ENCODE assay signal across 21 cellular contexts in genomic region chr7:34727464-34727995, GRCh38.
DNase-seq lines count a peak whose midpoint lies in the region; ATAC-seq, FAIRE-seq and TF ChIP-seq lines count a peak whose summit lies in the region.
"Had no signal": no experiment of that assay in that cellular context is flagged by ENCODE, and none has a peak within 500 bp of the region (broad histone marks: within the 10 kb centered on the region; RNA-seq: fewer than 3 reads in every experiment).

No MANE protein-coding gene starts in this region.

- ATAC-seq in Panc1 (no peak), HG03439 (IDR thresholded peaks at IDR 0.05; ENCODE audit: unreplicated experiment) (no peak)
- ATAC-seq: activated CD8-positive, alpha-beta memory T cell treated with anti-CD3 and anti-CD28 coated beads, Interleukin-2, amount 10 ng/mL, durations not matched to agents 7 days and 5 days; psoas muscle had no signal

- H3K36me3 ChIP-seq in Panc1 (ENCODE audit: control insufficient read depth, insufficient read depth, low read length): no peaks in the 10 kb centered on the region
- H3K36me3 ChIP-seq: adrenal gland, SJSA1, thoracic aorta had no signal

- no peaks in the 10 kb centered on the region for H3K4me1 ChIP-seq in Panc1 (ENCODE audit: control insufficient read depth, insufficient read depth, low read length)
- H3K4me1 ChIP-seq: psoas muscle, SJSA1 had no signal

- POLR2A ChIA-PET in Panc1 (lab: Charles Lee): no interaction called here

- FAIRE-seq in GM19239 (lab: Jason Lieb, UNC): peak; percentile 64
- FAIRE-seq: endometrium, HTR-8/SVneo had no signal

- no peak overlapping the region for H3K4me3 ChIP-seq in Panc1 (ENCODE audit: low read depth in 2 of 2, low read length in 2 of 2)
- H3K4me3 ChIP-seq: adrenal gland, psoas muscle, SJSA1, thoracic aorta had no signal

- in situ Hi-C loops in Panc1 (cut with HindIII; ENCODE audit: low pct_unique_long_range_greater_than_20kb, low sequenced_read_pairs): no loop called here
- in situ Hi-C loops in GM13977 (cut with MboI; ENCODE audit: low pct_unique_long_range_greater_than_20kb, low sequenced_read_pairs, unreplicated experiment): no loop called here
- in situ Hi-C loops in ACHN (cut with HindIII; ENCODE audit: low pct_ligation_motif_present, low pct_unique_long_range_greater_than_20kb, low sequenced_read_pairs): no loop called here

- no peak overlapping the region for H3K27ac ChIP-seq in Panc1 (ENCODE audit: low read length)
- H3K27ac ChIP-seq: adrenal gland, psoas muscle, SJSA1, thoracic aorta had no signal

- no peaks in the 10 kb centered on the region for H3K9me3 ChIP-seq in Panc1 (ENCODE audit: control insufficient read depth, insufficient read depth, low read depth, low read length)
- H3K9me3 ChIP-seq: adrenal gland, psoas muscle, SJSA1, thoracic aorta had no signal

- no peaks in the 10 kb centered on the region for H3K27me3 ChIP-seq in Panc1 (ENCODE audit: control insufficient read depth, insufficient read depth, low read length)
- H3K27me3 ChIP-seq: adrenal gland had no signal

- TF ChIP-seq CTCF in Panc1 (IDR thresholded peaks at IDR 0.05) (no peak), GM13977 (IDR thresholded peaks at IDR 0.05; ENCODE audit: extremely low read depth, insufficient read depth, missing control alignments) (no peak)

- CTCF ChIA-PET in Panc1 (lab: Charles Lee): no interaction called here

- intact Hi-C loops in Panc1 (cut with micrococcal nuclease; ENCODE audit: unreplicated experiment): no loop called here

- no TSS peak for BruUV-seq in Panc1 (replicated peaks; lab: Mats Ljungman, UMichigan)

- DNase-seq in DMS53 treated with DMSO at 0.1 percent for 48 hours (lab: John Stamatoyannopoulos, UW; ENCODE audit: unreplicated experiment) (peak; percentile 96), GM19239 (ENCODE audit: insufficient read length, low spot score) (no peak), NCI-H1105 treated with DMSO at 0.1 percent for 48 hours (lab: John Stamatoyannopoulos, UW) (peak; percentile 48), Panc1 (ENCODE audit: low read depth, low spot score) (peak; percentile 47), GM13977 (ENCODE audit: low spot score) (no peak), ACHN (no peak), ureter (ENCODE audit: low spot score) (no peak)
- DNase-seq: activated CD4-positive, CD25-positive, alpha-beta regulatory T cell treated with anti-CD3 and anti-CD28 coated beads, Interleukin-2, amount 50 U/mL, for 72 hours; activated CD8-positive, alpha-beta memory T cell treated with anti-CD3 and anti-CD28 coated beads, Interleukin-2, amount 10 ng/mL, durations not matched to agents 7 days and 5 days; adrenal gland; CD4-positive, alpha-beta memory T cell; H7; hypothalamus; kidney glomerular epithelial cell; mesenchymal stem cell; psoas muscle had no signal

Comparison
In these comparisons a context has a peak if more than half of its experiments do, and no peak if none do; other contexts are left out.
1. DNase-seq: peak in DMS53 treated with DMSO at 0.1 percent for 48 hours (single experiment), NCI-H1105 treated with DMSO at 0.1 percent for 48 hours (single experiment) and Panc1 (single experiment); none in GM19239 (single experiment), GM13977 (single experiment), ACHN (single experiment) and ureter (single experiment).